24 cellular contexts compared by ENCODE assay signal in the genomic region with DNA sequence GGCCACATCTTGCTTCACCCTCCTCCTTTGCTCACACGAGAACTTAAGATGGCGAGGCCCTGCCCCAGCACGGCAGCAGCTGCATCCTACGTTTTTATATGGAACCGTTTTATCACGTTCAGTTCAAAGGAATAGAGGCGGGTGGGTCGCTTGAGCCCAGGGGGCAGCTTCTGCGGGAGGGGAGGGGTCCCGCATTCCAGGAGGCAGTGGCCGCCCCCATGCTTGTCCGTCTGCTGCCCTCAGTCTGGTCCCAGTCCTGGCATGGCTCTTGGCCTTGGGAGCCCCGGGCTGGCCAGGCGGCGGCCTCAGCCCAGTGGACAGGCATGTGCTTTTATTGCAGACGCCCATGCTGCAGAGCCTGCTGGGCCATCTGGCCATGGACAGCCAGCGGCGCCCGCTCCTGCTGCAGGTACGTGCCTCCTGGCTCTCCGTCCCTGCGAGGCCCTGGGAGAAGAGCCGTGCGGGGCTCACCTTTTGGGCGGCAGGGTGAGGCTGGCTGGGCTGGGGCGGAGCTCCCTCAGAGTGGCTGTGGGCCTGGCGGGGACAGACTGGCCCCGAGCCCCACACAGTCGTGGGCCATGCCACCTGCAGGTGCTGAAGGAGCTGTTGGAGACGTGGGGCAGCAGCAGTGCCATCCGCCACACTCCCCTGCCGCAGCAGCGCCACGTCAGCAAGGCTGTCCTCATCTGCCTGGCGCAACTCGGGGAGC. TPM values are rescaled to one million over a fixed set of nuclear protein-coding genes. Genes with fewer than 3 reads are reported as not detected.
A peak's percentile ranks its signal among the peaks of the same experiment; 100 is the strongest.
DNase-seq lines count a peak whose midpoint lies in the region; ATAC-seq, FAIRE-seq and TF ChIP-seq lines count a peak whose summit lies in the region.
"Had no signal": no experiment of that assay in that cellular context is flagged by ENCODE, and none has a peak within 500 bp of the region (broad histone marks: within the 10 kb centered on the region; RNA-seq: fewer than 3 reads in every experiment).

No MANE protein-coding gene starts in this region.

- peaks cover 10% of the 10 kb centered on the region for H3K79me2 ChIP-seq in K562 (ENCODE audit: control insufficient read depth, insufficient read depth, low read length)

- intact Hi-C loops in K562 (cut with micrococcal nuclease): no loop called here
- intact Hi-C loops in lower lobe of right lung (cut with DNase I): no loop called here
- intact Hi-C loops in spleen (cut with DNase I; ENCODE audit: low total_unique reads): no loop called here

- peaks cover 56% of the 10 kb centered on the region for H3K36me3 ChIP-seq in RWPE2 (ENCODE audit: low read depth)
- H3K36me3 ChIP-seq in K562 (ENCODE audit: control insufficient read depth, insufficient read depth, low read length): peaks cover 90% of the 10 kb centered on the region; the same call in 2 of the 3 replicates
- peaks cover 90% of the 10 kb centered on the region for H3K36me3 ChIP-seq in lower lobe of right lung
- peaks cover 10 to 97% (median 90%) of the 10 kb centered on the region in 6 donors for H3K36me3 ChIP-seq in spleen

- no peak for TF ChIP-seq EP300 in K562 (IDR thresholded peaks at IDR 0.05; ENCODE audit: low read length)

- H2AFZ ChIP-seq in K562 (ENCODE audit: low read depth, low read length): no peak overlapping the region
- H2AFZ ChIP-seq: GM23338 had no signal

- no peaks in the 10 kb centered on the region for H3K9me1 ChIP-seq in K562 (ENCODE audit: control insufficient read depth, insufficient read depth, low read length)

- no peak overlapping the region; a peak in 1 of 4 replicates for H3K9ac ChIP-seq in K562 (ENCODE audit: insufficient read depth in 1 of 2, low read depth in 2 of 2, low read length in 2 of 2)

- peak; percentile 64 for DNase-seq in RWPE2 (ENCODE audit: low spot score)
- no peak for DNase-seq in K562 (ENCODE audit: extremely low read depth in 1 of 4, low spot score in 3 of 4)
- peak; percentile 42 for DNase-seq in lower lobe of right lung
- DNase-seq in spleen: peak; percentile 72
- no peak for DNase-seq in activated naive CD4-positive, alpha-beta T cell (lab: John Stamatoyannopoulos, UW)
- no peak for DNase-seq in superior temporal gyrus (ENCODE audit: extremely low spot score)
- DNase-seq: C1 segment of cervical spinal cord; Calu3; CD4-positive, alpha-beta memory T cell; COR-L47; DMS53; DMS79 treated with DMSO at 0.1 percent for 48 hours; GF-D8; H9 had no signal

- H3K4me3 ChIP-seq in RWPE2 (ENCODE audit: severe bottlenecking) (no peak overlapping the region), K562 (no peak overlapping the region), lower lobe of right lung (no peak overlapping the region), spleen (no peak overlapping the region)
- H3K4me3 ChIP-seq: GM23338 had no signal

- no peak for TF ChIP-seq RAD21 in K562 (CRISPR knock-in tag; conservative IDR thresholded peaks at IDR 0.05 in 1 of 2, IDR thresholded peaks at IDR 0.05 in 1 of 2)

- H3K4me1 ChIP-seq in RWPE2 (ENCODE audit: insufficient read depth, poor library complexity, severe bottlenecking) (no peaks in the 10 kb centered on the region), K562 (replicated peaks in 1 of 2; ENCODE audit: control insufficient read depth in 2 of 2, insufficient read depth in 2 of 2, low read length in 2 of 2) (peaks cover 0 to 39% of the 10 kb centered on the region in 2 experiments; a peak in 2 of 5 replicates), lower lobe of right lung (no peaks in the 10 kb centered on the region), spleen (peaks cover 0 to 15% (median 7%) of the 10 kb centered on the region in 6 donors)

- 96% methylated on average over 25 of the region's 36 CpGs for WGBS in K562 (ENCODE audit: insufficient coverage, low coverage, missing lambda C conversion rate)
- WGBS in spleen, 5 donors: 91 to 96% (median 95%) methylated on average over 20 to 36 of the region's 36 CpGs

- POLR2A ChIA-PET in K562 (lab: Yijun Ruan, JAX): interaction anchor here (1.1 kb wide), 1 partner anchor 11 kb away, joined by 4 read pairs; no protein-coding TSS in a partner anchor

- CTCF ChIA-PET in K562 (lab: Yijun Ruan, JAX; ENCODE audit: low intra/inter-chr PET ratio): no interaction called here

- peaks cover under 1% of the 10 kb centered on the region; the same call in 1 of the 2 replicates for H4K20me1 ChIP-seq in K562 (replicated peaks; ENCODE audit: control insufficient read depth, insufficient read depth, low read length)

- ATAC-seq in RWPE2 (ENCODE audit: low read depth) (no peak), K562 (no peak), lower lobe of right lung (no peak)
- ATAC-seq: GM23338, HCT116 had no signal

- FAIRE-seq in K562 (lab: Jason Lieb, UNC): no peak
- FAIRE-seq: GM12891, GM18507 had no signal

- TF ChIP-seq CTCF in RWPE2 (IDR thresholded peaks at IDR 0.05; ENCODE audit: poor library complexity, severe bottlenecking) (no peak), K562 (IDR thresholded peaks at IDR 0.05 in 2 of 3, conservative IDR thresholded peaks at IDR 0.05 in 1 of 3; ENCODE audit: insufficient read depth in 2 of 3, low read depth in 1 of 3, low read length in 3 of 3) (no peak), lower lobe of right lung (IDR thresholded peaks at IDR 0.05) (no peak), spleen (IDR thresholded peaks at IDR 0.05 in 8 of 11, conservative IDR thresholded peaks at IDR 0.05 in 3 of 11) (no peak)

- H3K9me3 ChIP-seq in RWPE2 (ENCODE audit: severe bottlenecking) (no peaks in the 10 kb centered on the region), K562 (replicated peaks; ENCODE audit: control insufficient read depth, insufficient read depth, low read depth, low read length) (no peaks in the 10 kb centered on the region), lower lobe of right lung (no peaks in the 10 kb centered on the region), spleen (no peaks in the 10 kb centered on the region)

- H3K4me2 ChIP-seq in K562 (ENCODE audit: insufficient read depth, low read length): no peak overlapping the region
- H3K4me2 ChIP-seq: GM23338 had no signal

- no peak overlapping the region for H3K27ac ChIP-seq in RWPE2 (ENCODE audit: poor library complexity, severe bottlenecking)
- no peak overlapping the region for H3K27ac ChIP-seq in K562 (ENCODE audit: extremely low read depth, low read depth, low read length)
- H3K27ac ChIP-seq in lower lobe of right lung: no peak overlapping the region
- no peak overlapping the region for H3K27ac ChIP-seq in spleen

- no peak for TF ChIP-seq POLR2A in K562 (conservative IDR thresholded peaks at IDR 0.05)
- no peak for TF ChIP-seq POLR2A in spleen (IDR thresholded peaks at IDR 0.05)

- BruUV-seq in K562 (replicated peaks; lab: Mats Ljungman, UMichigan): no TSS peak

- H3K27me3 ChIP-seq in RWPE2 (ENCODE audit: insufficient read depth, poor library complexity, severe bottlenecking): no peaks in the 10 kb centered on the region
- H3K27me3 ChIP-seq in K562 (ENCODE audit: control insufficient read depth in 2 of 2, insufficient read depth in 2 of 2, low read length in 2 of 2): no peaks in the 10 kb centered on the region
- no peaks in the 10 kb centered on the region for H3K27me3 ChIP-seq in lower lobe of right lung (ENCODE audit: low read depth)
- H3K27me3 ChIP-seq in spleen (replicated peaks in 1 of 7): no peaks in the 10 kb centered on the region

- in situ Hi-C loops in K562 (cut with MboI): no loop called here

RNA-seq across cellular contexts. Expression of a gene that starts 6.8 kb away (rescaled TPM):
- total RNA-seq in K562 (2011; cell fraction: chromatin; rRNA removed; ENCODE audit: low replicate concordance): 105 and 266 TPM in 2 replicates
- total RNA-seq in K562 (2011; cell fraction: nucleolus; rRNA removed): 180 and 212 TPM in 2 replicates
- 109 and 112 TPM in 2 replicates for total RNA-seq in K562 (2011; cell fraction: nucleoplasm; rRNA removed)
- total RNA-seq in K562 (2014; rRNA removed) (35.1 and 47.4 TPM in 2 replicates), K562 (2014; rRNA removed; fragmentation: Illumina TruSeq; extraction: Trizol) (1.7 and 3.0 TPM in 2 replicates), K562 (2015; rRNA removed; fragmentation: Illumina TruSeq; extraction: Trizol) (21.2 and 21.9 TPM in 2 replicates), K562 (2021) (77.4 and 91.8 TPM in 2 replicates), lower lobe of right lung (27.5 TPM), spleen (10 to 100 TPM; 28.5 to 64.2 (median 44.0) TPM)
- polyA plus RNA-seq in K562 (2011; rRNA removed) (14.5 and 24.6 TPM in 2 replicates), K562 (2014; fragmentation: Illumina TruSeq; extraction: Trizol) (8.2 and 29.3 TPM in 2 replicates), K562 (2014; fragmentation: Nextera tagmentation; extraction: Ambion mirVana) (1 to 10 TPM in 1 of 2 experiments, under 1 TPM in 1; 0.51 to 1.4 TPM), K562 (2014; rRNA removed) (60.2 and 63.2 TPM in 2 replicates), spleen (100 to 1,000 TPM in 1 of 3 donors, 10 to 100 TPM in 2; 60.3 to 110 (median 83.5) TPM)
- 19.9 and 53.3 TPM in 2 replicates for polyA plus RNA-seq in K562 (2011; cell fraction: cytosol; rRNA removed)
- polyA plus RNA-seq in K562 (2011; cell fraction: nucleus; rRNA removed): 229 and 359 TPM in 2 replicates
- polyA plus RNA-seq in K562 (2012): 48.2 and 53.0 TPM in 2 replicates
- 5.7 and 6.3 TPM in 2 replicates for polyA minus RNA-seq in K562 (2011; rRNA and poly(A)+ RNA removed)
- 24.3 and 30.0 TPM in 2 replicates for polyA minus RNA-seq in K562 (2011; cell fraction: cytosol; rRNA and poly(A)+ RNA removed)
- 48.3 and 54.8 TPM in 2 replicates for polyA minus RNA-seq in K562 (2011; cell fraction: nucleus; rRNA and poly(A)+ RNA removed)

RNA-seq across cellular contexts. Expression of a gene that starts 11.2 kb away (rescaled TPM):
- total RNA-seq in K562 (2011; cell fraction: chromatin; rRNA removed; ENCODE audit: low replicate concordance): not detected in 2 replicates
- not detected in 2 replicates for total RNA-seq in K562 (2011; cell fraction: nucleolus; rRNA removed)
- total RNA-seq in K562 (2011; cell fraction: nucleoplasm; rRNA removed): not detected in 2 replicates
- total RNA-seq in K562 (2014; rRNA removed) (not detected in 2 replicates), K562 (2014; rRNA removed; fragmentation: Illumina TruSeq; extraction: Trizol) (not detected in 2 replicates), K562 (2015; rRNA removed; fragmentation: Illumina TruSeq; extraction: Trizol) (not detected in 2 replicates), K562 (2021) (0.11 and 0.38 TPM in 2 replicates), lower lobe of right lung (not detected), spleen (under 1 TPM in 5 of 7 donors, not detected in 2; 0.23 to 0.85 (median 0.60) TPM)
- polyA plus RNA-seq in K562 (2011; rRNA removed) (not detected in 2 replicates), K562 (2014; fragmentation: Illumina TruSeq; extraction: Trizol) (not detected in 2 replicates), K562 (2014; fragmentation: Nextera tagmentation; extraction: Ambion mirVana) (not detected), K562 (2014; rRNA removed) (not detected in 2 replicates), spleen (under 1 TPM in 2 of 3 donors, not detected in 1; 0.03 to 0.19 TPM)
- 0.07 TPM in 1 of 2 replicates, not detected in the other for polyA plus RNA-seq in K562 (2011; cell fraction: cytosol; rRNA removed)
- 0.09 TPM in 1 of 2 replicates, not detected in the other for polyA plus RNA-seq in K562 (2011; cell fraction: nucleus; rRNA removed)
- polyA plus RNA-seq in K562 (2012): not detected in 2 replicates
- not detected in 2 replicates for polyA minus RNA-seq in K562 (2011; rRNA and poly(A)+ RNA removed)
- not detected in 2 replicates for polyA minus RNA-seq in K562 (2011; cell fraction: cytosol; rRNA and poly(A)+ RNA removed)
- polyA minus RNA-seq in K562 (2011; cell fraction: nucleus; rRNA and poly(A)+ RNA removed): not detected in 2 replicates
- total RNA-seq: A172; A673; Calu3; CD4-positive, alpha-beta memory T cell; Daoy; GM23338; H4; H9 had no signal
- polyA plus RNA-seq: BJ; CD4-positive, alpha-beta memory T cell; GM23338 had no signal

RNA-seq across cellular contexts. Expression of a gene that starts 25.1 kb away (rescaled TPM):
- 211 and 640 TPM in 2 replicates for total RNA-seq in K562 (2011; cell fraction: chromatin; rRNA removed; ENCODE audit: low replicate concordance)
- 395 and 397 TPM in 2 replicates for total RNA-seq in K562 (2011; cell fraction: nucleolus; rRNA removed)
- total RNA-seq in K562 (2011; cell fraction: nucleoplasm; rRNA removed): 230 and 249 TPM in 2 replicates
- total RNA-seq in K562 (2014; rRNA removed) (56.3 and 60.8 TPM in 2 replicates), K562 (2014; rRNA removed; fragmentation: Illumina TruSeq; extraction: Trizol) (8.4 and 10.7 TPM in 2 replicates), K562 (2015; rRNA removed; fragmentation: Illumina TruSeq; extraction: Trizol) (19.6 and 22.4 TPM in 2 replicates), K562 (2021) (85.3 and 97.0 TPM in 2 replicates), lower lobe of right lung (146 TPM), spleen (100 to 1,000 TPM in 6 of 7 donors, 10 to 100 TPM in 1; 76.5 to 146 (median 127) TPM)
- polyA plus RNA-seq in K562 (2011; rRNA removed) (18.2 and 29.5 TPM in 2 replicates), K562 (2014; fragmentation: Illumina TruSeq; extraction: Trizol) (18.7 and 39.3 TPM in 2 replicates), K562 (2014; fragmentation: Nextera tagmentation; extraction: Ambion mirVana) (under 1 TPM; 0.06 TPM), K562 (2014; rRNA removed) (81.5 and 126 TPM in 2 replicates), spleen (100 to 1,000 TPM in 1 of 3 donors, 10 to 100 TPM in 2; 43.2 to 117 (median 59.6) TPM)
- polyA plus RNA-seq in K562 (2011; cell fraction: cytosol; rRNA removed): 15.2 and 41.1 TPM in 2 replicates
- polyA plus RNA-seq in K562 (2011; cell fraction: nucleus; rRNA removed): 239 and 402 TPM in 2 replicates
- 92.4 and 190 TPM in 2 replicates for polyA plus RNA-seq in K562 (2012)
- polyA minus RNA-seq in K562 (2011; rRNA and poly(A)+ RNA removed): 9.3 and 23.0 TPM in 2 replicates
- 19.6 and 27.9 TPM in 2 replicates for polyA minus RNA-seq in K562 (2011; cell fraction: cytosol; rRNA and poly(A)+ RNA removed)
- 70.2 and 71.9 TPM in 2 replicates for polyA minus RNA-seq in K562 (2011; cell fraction: nucleus; rRNA and poly(A)+ RNA removed)

RNA-seq across cellular contexts. Expression of a gene that starts 33.6 kb away (rescaled TPM):
- not detected in 2 replicates for total RNA-seq in K562 (2011; cell fraction: chromatin; rRNA removed; ENCODE audit: low replicate concordance)
- not detected in 2 replicates for total RNA-seq in K562 (2011; cell fraction: nucleolus; rRNA removed)
- not detected in 2 replicates for total RNA-seq in K562 (2011; cell fraction: nucleoplasm; rRNA removed)
- total RNA-seq in K562 (2014; rRNA removed) (not detected in 2 replicates), K562 (2014; rRNA removed; fragmentation: Illumina TruSeq; extraction: Trizol) (not detected in 2 replicates), K562 (2015; rRNA removed; fragmentation: Illumina TruSeq; extraction: Trizol) (not detected in 2 replicates), K562 (2021) (0.18 TPM in 1 of 2 replicates, not detected in the other), lower lobe of right lung (63.1 TPM), spleen (10 to 100 TPM; 12.6 to 47.1 (median 26.9) TPM)
- polyA plus RNA-seq in K562 (2011; rRNA removed) (not detected in 2 replicates), K562 (2014; fragmentation: Illumina TruSeq; extraction: Trizol) (not detected in 2 replicates), K562 (2014; fragmentation: Nextera tagmentation; extraction: Ambion mirVana) (under 1 TPM in 1 of 2 experiments, not detected in 1; 0.04 TPM), K562 (2014; rRNA removed) (not detected in 2 replicates), spleen (10 to 100 TPM; 10.1 to 21.0 (median 13.6) TPM)
- not detected in 2 replicates for polyA plus RNA-seq in K562 (2011; cell fraction: cytosol; rRNA removed)
- not detected in 2 replicates for polyA plus RNA-seq in K562 (2011; cell fraction: nucleus; rRNA removed)
- 0.09 and 0.29 TPM in 2 replicates for polyA plus RNA-seq in K562 (2012)
- polyA minus RNA-seq in K562 (2011; rRNA and poly(A)+ RNA removed): not detected in 2 replicates
- polyA minus RNA-seq in K562 (2011; cell fraction: cytosol; rRNA and poly(A)+ RNA removed): not detected in 2 replicates
- polyA minus RNA-seq in K562 (2011; cell fraction: nucleus; rRNA and poly(A)+ RNA removed): not detected in 2 replicates
- total RNA-seq: A172, A673, Calu3, Daoy, G401, H4, H9 had no signal

RNA-seq across cellular contexts. Expression of a gene that starts 55.6 kb away (rescaled TPM):
- total RNA-seq in K562 (2011; cell fraction: chromatin; rRNA removed; ENCODE audit: low replicate concordance): 1.2 and 4.8 TPM in 2 replicates
- 2.5 and 3.0 TPM in 2 replicates for total RNA-seq in K562 (2011; cell fraction: nucleolus; rRNA removed)
- 1.5 and 2.7 TPM in 2 replicates for total RNA-seq in K562 (2011; cell fraction: nucleoplasm; rRNA removed)
- 0.04 TPM in 1 of 2 replicates, not detected in the other for total RNA-seq in K562 (2014; rRNA removed)
- total RNA-seq in K562 (2014; rRNA removed; fragmentation: Illumina TruSeq; extraction: Trizol): not detected in 2 replicates
- total RNA-seq in K562 (2015; rRNA removed; fragmentation: Illumina TruSeq; extraction: Trizol): 0.18 TPM in 1 of 2 replicates, not detected in the other
- 0.22 and 0.42 TPM in 2 replicates for total RNA-seq in K562 (2021)
- 0.15 and 0.19 TPM in 2 replicates for polyA plus RNA-seq in K562 (2011; rRNA removed)
- 0.04 TPM in 1 of 2 replicates, not detected in the other for polyA plus RNA-seq in K562 (2011; cell fraction: cytosol; rRNA removed)
- 1.1 and 2.4 TPM in 2 replicates for polyA plus RNA-seq in K562 (2011; cell fraction: nucleus; rRNA removed)
- 0.39 and 4.2 TPM in 2 replicates for polyA plus RNA-seq in K562 (2012)
- not detected in 2 replicates for polyA plus RNA-seq in K562 (2014; fragmentation: Illumina TruSeq; extraction: Trizol)
- polyA plus RNA-seq in K562 (2014; fragmentation: Nextera tagmentation; extraction: Ambion mirVana): not detected
- 0.03 and 1.4 TPM in 2 replicates for polyA plus RNA-seq in K562 (2014; rRNA removed)
- not detected in 2 replicates for polyA minus RNA-seq in K562 (2011; rRNA and poly(A)+ RNA removed)
- not detected in 2 replicates for polyA minus RNA-seq in K562 (2011; cell fraction: cytosol; rRNA and poly(A)+ RNA removed)
- polyA minus RNA-seq in K562 (2011; cell fraction: nucleus; rRNA and poly(A)+ RNA removed): 0.33 and 0.54 TPM in 2 replicates
- 3.1 TPM for total RNA-seq in lower lobe of right lung
- total RNA-seq in spleen: 1 to 10 TPM; 1.6 to 6.4 (median 3.8) TPM
- 10 to 100 TPM in 2 of 3 donors, 1 to 10 TPM in 1; 8.3 to 18.2 (median 10.8) TPM for polyA plus RNA-seq in spleen
- total RNA-seq: Daoy, GM23338, H4 had no signal

Comparison
In these comparisons a context has a peak if more than half of its experiments do, and no peak if none do; other contexts are left out.
1. DNase-seq: peak in RWPE2 (single experiment), lower lobe of right lung (single experiment) and spleen (single experiment); none in K562 (0 of 4), activated naive CD4-positive, alpha-beta T cell (0 of 4) and superior temporal gyrus (single experiment).